Comparison of ENCODE assay signal across 8 cellular contexts in the genomic region with DNA sequence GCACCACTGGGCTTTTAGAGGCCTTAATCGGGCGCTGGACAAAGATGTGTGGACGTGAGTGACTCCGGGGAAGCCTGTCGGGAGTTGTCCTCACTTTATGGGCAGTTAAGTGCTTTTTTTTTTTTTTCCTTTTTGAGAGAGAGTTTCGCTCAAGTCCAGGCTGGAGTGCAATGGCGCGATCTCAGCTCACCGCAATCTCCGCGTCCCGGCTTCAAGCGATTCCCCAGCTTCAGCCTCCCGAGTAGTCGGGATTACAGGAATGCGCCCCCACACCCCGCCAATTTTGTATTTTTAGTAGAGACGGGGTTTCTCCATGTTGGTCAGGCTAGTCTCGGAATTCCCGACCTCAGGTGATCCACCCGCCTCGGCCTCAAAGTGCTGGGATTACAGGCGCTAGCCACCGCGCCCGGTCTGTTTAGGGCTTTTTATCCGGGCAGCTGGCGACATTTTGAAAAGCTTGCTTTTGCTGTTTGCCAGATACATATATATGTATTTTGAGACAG. TPM values are rescaled to one million over a fixed set of nuclear protein-coding genes. Genes with fewer than 3 reads are reported as not detected.
DNase-seq lines count a peak whose midpoint lies in the region; ATAC-seq and TF ChIP-seq lines count a peak whose summit lies in the region.

No MANE protein-coding gene starts in this region.

- no peak for TF ChIP-seq CTCF in GM12864 (IDR thresholded peaks at IDR 0.05; ENCODE audit: low read depth, low read length, missing control alignments)
- TF ChIP-seq CTCF in VCaP (conservative IDR thresholded peaks at IDR 0.05): no peak
- TF ChIP-seq CTCF in gastroesophageal sphincter (IDR thresholded peaks at IDR 0.05): no peak
- no peak for TF ChIP-seq CTCF in sigmoid colon (IDR thresholded peaks at IDR 0.05)

- DNase-seq in GM12864 (ENCODE audit: low read depth) (no peak), sigmoid colon (no peak), NCI-H1048 (lab: John Stamatoyannopoulos, UW) (no peak)
- DNase-seq in activated CD4-positive, alpha-beta T cell treated with anti-CD3 and anti-CD28 coated beads for 1 hour: no peak

- intact Hi-C loops in sigmoid colon (cut with DNase I): loop anchor here (5.0 kb wide), 2 partner anchors 323 to 653 kb away; no protein-coding TSS in a partner anchor

- H3K4me3 ChIP-seq in GM12864 (ENCODE audit: low read depth, low read length) (peak overlapping the region; percentile 98), gastroesophageal sphincter (peak overlapping the region; percentile 54 to 93), sigmoid colon (peak overlapping the region; percentile 84 to 99 (median 90))

- H3K4me1 ChIP-seq in gastroesophageal sphincter: peaks cover 0 to 36% (median 5%) of the 10 kb centered on the region in 3 donors
- H3K4me1 ChIP-seq in sigmoid colon: peaks cover 0 to 31% (median 17%) of the 10 kb centered on the region in 4 donors

- TF ChIP-seq POLR2A in gastroesophageal sphincter (IDR thresholded peaks at IDR 0.05) (no peak), sigmoid colon (IDR thresholded peaks at IDR 0.05) (no peak)

- no peaks in the 10 kb centered on the region for H3K9me3 ChIP-seq in gastroesophageal sphincter
- no peaks in the 10 kb centered on the region for H3K9me3 ChIP-seq in sigmoid colon

- ATAC-seq in gastroesophageal sphincter: no peak
- no peak for ATAC-seq in activated CD4-positive, CD25-positive, alpha-beta regulatory T cell treated with anti-CD3 and anti-CD28 coated beads, Interleukin-2, amount 50 U/mL, for 24 hours
- ATAC-seq in GM19395 (IDR thresholded peaks at IDR 0.05; ENCODE audit: unreplicated experiment): no peak

- no peak for TF ChIP-seq EP300 in gastroesophageal sphincter (IDR thresholded peaks at IDR 0.05)
- TF ChIP-seq EP300 in sigmoid colon (IDR thresholded peaks at IDR 0.05): no peak

- H3K27ac ChIP-seq in VCaP (peak overlapping the region; percentile 89), gastroesophageal sphincter (peak overlapping the region in 3 of 4 donors; percentile 93 to 96 (median 95)), sigmoid colon (peak overlapping the region; percentile 95 to 98 (median 97))

- H3K36me3 ChIP-seq in gastroesophageal sphincter (no peaks in the 10 kb centered on the region), sigmoid colon (no peaks in the 10 kb centered on the region)

- H3K27me3 ChIP-seq in gastroesophageal sphincter (no peaks in the 10 kb centered on the region), sigmoid colon (no peaks in the 10 kb centered on the region)

- WGBS in gastroesophageal sphincter (ENCODE audit: low coverage in 1 of 2), 2 donors: 11 to 14% methylated on average over 10 to 26 of the region's 28 CpGs
- 22 to 43% methylated on average over 28 of the region's 28 CpGs for WGBS in sigmoid colon, 2 donors

RNA-seq across cellular contexts. Expression of a gene that starts 1.5 kb away (rescaled TPM):
- total RNA-seq in gastroesophageal sphincter (10 to 100 TPM; 31.1 to 57.0 (median 48.1) TPM), sigmoid colon (10 to 100 TPM; 29.5 to 48.2 (median 37.9) TPM)
- 10 to 100 TPM in 1 of 3 donors, 1 to 10 TPM in 2; 2.3 to 18.3 (median 3.0) TPM for polyA plus RNA-seq in sigmoid colon
